Comparison of ENCODE assay signal across 1 cellular context in the genomic region with DNA sequence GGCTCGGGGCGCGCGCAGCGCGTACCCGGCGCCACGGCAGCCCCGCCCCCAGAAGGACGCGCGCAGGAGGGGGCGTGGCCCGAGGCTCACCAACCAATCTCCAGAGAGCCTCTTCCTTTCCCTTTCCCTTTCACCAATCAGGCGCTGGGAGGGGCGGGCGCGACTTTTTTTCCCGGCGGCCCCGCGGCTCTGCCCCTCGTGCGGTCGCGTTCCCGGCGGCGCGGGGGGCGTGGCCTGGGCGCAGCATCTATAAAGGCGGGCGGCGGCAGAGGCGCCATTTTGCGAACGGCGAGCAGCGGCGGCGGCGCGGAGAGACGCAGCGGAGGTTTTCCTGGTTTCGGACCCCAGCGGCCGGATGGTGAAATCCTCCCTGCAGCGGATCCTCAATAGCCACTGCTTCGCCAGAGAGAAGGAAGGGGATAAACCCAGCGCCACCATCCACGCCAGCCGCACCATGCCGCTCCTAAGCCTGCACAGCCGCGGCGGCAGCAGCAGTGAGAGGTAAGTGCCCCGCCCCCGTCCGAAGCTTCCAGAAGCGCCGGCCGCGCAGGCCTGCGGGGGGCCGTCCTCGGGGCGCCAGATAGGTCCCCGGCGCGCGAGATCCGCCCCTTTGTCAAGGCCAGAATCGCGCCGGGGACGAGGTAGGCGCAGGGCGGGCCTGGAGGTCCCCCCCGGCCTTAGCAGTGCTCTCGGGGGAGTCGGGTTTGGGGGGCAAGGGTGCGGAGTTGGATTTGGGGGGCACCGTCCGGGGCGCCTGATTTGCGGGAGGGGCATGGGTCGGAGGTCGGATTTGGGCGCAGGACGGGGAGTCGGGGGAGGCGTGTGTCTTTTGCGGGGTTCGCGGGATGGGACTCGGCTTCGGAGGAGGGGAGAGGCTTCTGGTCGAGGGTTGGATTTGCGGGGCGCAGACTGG.
TF ChIP-seq lines count a peak whose summit lies in the region.

No MANE protein-coding gene starts in this region.

TF ChIP-seq in WTC11, 78 proteins besides CTCF, POLR2A, EP300 and RAD21 (continued from another document):
- TF ChIP-seq E2F1 (CRISPR knock-in tag; IDR thresholded peaks at IDR 0.05) (0 out of 2 replicates have a peak, but pooled peaks have one; percentile 69), PRDM15 (CRISPR knock-in tag; IDR thresholded peaks at IDR 0.05) (0 out of 2 replicates have a peak, but pooled peaks have one; percentile 9), TEAD1 (CRISPR knock-in tag; IDR thresholded peaks at IDR 0.05) (peak; percentile 84), ZNF317 (CRISPR knock-in tag; IDR thresholded peaks at IDR 0.05; ENCODE audit: borderline replicate concordance, low read depth) (0 out of 2 replicates have a peak, but pooled peaks have one; percentile 6), ZNF416 (CRISPR knock-in tag; IDR thresholded peaks at IDR 0.05) (0 out of 2 replicates have a peak, but pooled peaks have one; percentile 59), TEAD4 (CRISPR knock-in tag; IDR thresholded peaks at IDR 0.05) (no peak), SMAD4 (CRISPR knock-in tag; IDR thresholded peaks at IDR 0.05) (no peak; the same call in 1 of the 2 replicates), ZBTB21 (CRISPR knock-in tag; IDR thresholded peaks at IDR 0.05; ENCODE audit: borderline replicate concordance) (no peak), GABPB1 (CRISPR knock-in tag; IDR thresholded peaks at IDR 0.05) (peak; percentile 72), ZNF263 (CRISPR knock-in tag; IDR thresholded peaks at IDR 0.05; ENCODE audit: low read depth) (0 out of 2 replicates have a peak, but pooled peaks have one; percentile 6), ETV6 (CRISPR knock-in tag; IDR thresholded peaks at IDR 0.05) (peak; percentile 80), SP1 (CRISPR knock-in tag; conservative IDR thresholded peaks at IDR 0.05) (peak; percentile 98), ZBTB43 (CRISPR knock-in tag; IDR thresholded peaks at IDR 0.05) (peak; percentile 24; the same call in 1 of the 2 replicates), SMAD3 (CRISPR knock-in tag; IDR thresholded peaks at IDR 0.05; ENCODE audit: borderline replicate concordance) (peak; percentile 66; the same call in 1 of the 2 replicates), CREB1 (CRISPR knock-in tag; IDR thresholded peaks at IDR 0.05) (0 out of 2 replicates have a peak, but pooled peaks have one; percentile 26), ZNF425 (CRISPR knock-in tag; conservative IDR thresholded peaks at IDR 0.05) (no peak), RORB (CRISPR knock-in tag; IDR thresholded peaks at IDR 0.05) (no peak), NFYB (CRISPR knock-in tag; conservative IDR thresholded peaks at IDR 0.05; ENCODE audit: low read depth) (peak; percentile 71)
- TF ChIP-seq, protein P1, sequence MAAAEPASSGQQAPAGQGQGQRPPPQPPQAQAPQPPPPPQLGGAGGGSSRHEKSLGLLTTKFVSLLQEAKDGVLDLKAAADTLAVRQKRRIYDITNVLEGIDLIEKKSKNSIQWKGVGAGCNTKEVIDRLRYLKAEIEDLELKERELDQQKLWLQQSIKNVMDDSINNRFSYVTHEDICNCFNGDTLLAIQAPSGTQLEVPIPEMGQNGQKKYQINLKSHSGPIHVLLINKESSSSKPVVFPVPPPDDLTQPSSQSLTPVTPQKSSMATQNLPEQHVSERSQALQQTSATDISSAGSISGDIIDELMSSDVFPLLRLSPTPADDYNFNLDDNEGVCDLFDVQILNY (CRISPR knock-in tag; IDR thresholded peaks at IDR 0.05) = peak; percentile 60; the same call in 1 of the 2 replicates
- TF ChIP-seq, protein P2, sequence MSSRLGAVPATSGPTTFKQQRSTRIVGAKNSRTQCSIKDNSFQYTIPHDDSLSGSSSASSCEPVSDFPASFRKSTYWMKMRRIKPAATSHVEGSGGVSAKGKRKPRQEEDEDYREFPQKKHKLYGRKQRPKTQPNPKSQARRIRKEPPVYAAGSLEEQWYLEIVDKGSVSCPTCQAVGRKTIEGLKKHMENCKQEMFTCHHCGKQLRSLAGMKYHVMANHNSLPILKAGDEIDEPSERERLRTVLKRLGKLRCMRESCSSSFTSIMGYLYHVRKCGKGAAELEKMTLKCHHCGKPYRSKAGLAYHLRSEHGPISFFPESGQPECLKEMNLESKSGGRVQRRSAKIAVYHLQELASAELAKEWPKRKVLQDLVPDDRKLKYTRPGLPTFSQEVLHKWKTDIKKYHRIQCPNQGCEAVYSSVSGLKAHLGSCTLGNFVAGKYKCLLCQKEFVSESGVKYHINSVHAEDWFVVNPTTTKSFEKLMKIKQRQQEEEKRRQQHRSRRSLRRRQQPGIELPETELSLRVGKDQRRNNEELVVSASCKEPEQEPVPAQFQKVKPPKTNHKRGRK (CRISPR knock-in tag; IDR thresholded peaks at IDR 0.05; ENCODE audit: borderline replicate concordance) = no peak
- TF ChIP-seq, protein P3, sequence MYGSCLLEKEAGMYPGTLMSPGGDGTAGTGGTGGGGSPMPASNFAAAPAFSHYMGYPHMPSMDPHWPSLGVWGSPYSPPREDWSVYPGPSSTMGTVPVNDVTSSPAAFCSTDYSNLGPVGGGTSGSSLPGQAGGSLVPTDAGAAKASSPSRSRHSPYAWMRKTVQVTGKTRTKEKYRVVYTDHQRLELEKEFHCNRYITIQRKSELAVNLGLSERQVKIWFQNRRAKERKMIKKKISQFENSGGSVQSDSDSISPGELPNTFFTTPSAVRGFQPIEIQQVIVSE (CRISPR knock-in tag; IDR thresholded peaks at IDR 0.05; ENCODE audit: borderline replicate concordance) = no peak
- TF ChIP-seq, protein P4, sequence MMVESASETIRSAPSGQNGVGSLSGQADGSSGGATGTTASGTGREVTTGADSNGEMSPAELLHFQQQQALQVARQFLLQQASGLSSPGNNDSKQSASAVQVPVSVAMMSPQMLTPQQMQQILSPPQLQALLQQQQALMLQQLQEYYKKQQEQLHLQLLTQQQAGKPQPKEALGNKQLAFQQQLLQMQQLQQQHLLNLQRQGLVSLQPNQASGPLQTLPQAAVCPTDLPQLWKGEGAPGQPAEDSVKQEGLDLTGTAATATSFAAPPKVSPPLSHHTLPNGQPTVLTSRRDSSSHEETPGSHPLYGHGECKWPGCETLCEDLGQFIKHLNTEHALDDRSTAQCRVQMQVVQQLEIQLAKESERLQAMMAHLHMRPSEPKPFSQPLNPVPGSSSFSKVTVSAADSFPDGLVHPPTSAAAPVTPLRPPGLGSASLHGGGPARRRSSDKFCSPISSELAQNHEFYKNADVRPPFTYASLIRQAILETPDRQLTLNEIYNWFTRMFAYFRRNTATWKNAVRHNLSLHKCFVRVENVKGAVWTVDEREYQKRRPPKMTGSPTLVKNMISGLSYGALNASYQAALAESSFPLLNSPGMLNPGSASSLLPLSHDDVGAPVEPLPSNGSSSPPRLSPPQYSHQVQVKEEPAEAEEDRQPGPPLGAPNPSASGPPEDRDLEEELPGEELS (CRISPR knock-in tag; IDR thresholded peaks at IDR 0.05) = 0 out of 2 replicates have a peak, but pooled peaks have one; percentile 62
- TF ChIP-seq, protein P5, sequence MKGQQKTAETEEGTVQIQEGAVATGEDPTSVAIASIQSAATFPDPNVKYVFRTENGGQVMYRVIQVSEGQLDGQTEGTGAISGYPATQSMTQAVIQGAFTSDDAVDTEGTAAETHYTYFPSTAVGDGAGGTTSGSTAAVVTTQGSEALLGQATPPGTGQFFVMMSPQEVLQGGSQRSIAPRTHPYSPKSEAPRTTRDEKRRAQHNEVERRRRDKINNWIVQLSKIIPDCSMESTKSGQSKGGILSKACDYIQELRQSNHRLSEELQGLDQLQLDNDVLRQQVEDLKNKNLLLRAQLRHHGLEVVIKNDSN (CRISPR knock-in tag; IDR thresholded peaks at IDR 0.05) = peak; percentile 60; the same call in 1 of the 2 replicates
- TF ChIP-seq, protein P6, sequence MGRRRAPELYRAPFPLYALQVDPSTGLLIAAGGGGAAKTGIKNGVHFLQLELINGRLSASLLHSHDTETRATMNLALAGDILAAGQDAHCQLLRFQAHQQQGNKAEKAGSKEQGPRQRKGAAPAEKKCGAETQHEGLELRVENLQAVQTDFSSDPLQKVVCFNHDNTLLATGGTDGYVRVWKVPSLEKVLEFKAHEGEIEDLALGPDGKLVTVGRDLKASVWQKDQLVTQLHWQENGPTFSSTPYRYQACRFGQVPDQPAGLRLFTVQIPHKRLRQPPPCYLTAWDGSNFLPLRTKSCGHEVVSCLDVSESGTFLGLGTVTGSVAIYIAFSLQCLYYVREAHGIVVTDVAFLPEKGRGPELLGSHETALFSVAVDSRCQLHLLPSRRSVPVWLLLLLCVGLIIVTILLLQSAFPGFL (CRISPR knock-in tag; IDR thresholded peaks at IDR 0.05; ENCODE audit: borderline replicate concordance) = 0 out of 2 replicates have a peak, but pooled peaks have one; percentile 29
